ENCODE assay signal across 8 cellular contexts in genomic region chr17:45431531-45432404, GRCh38. TPM values are rescaled to one million over a fixed set of nuclear protein-coding genes. Genes with fewer than 3 reads are reported as not detected.
DNase-seq lines count a peak whose midpoint lies in the region; ATAC-seq and TF ChIP-seq lines count a peak whose summit lies in the region.

No MANE protein-coding gene starts in this region.

- no peaks in the 10 kb centered on the region for H3K9me3 Mint-ChIP-seq in CD4-positive, CD25-positive, alpha-beta regulatory T cell

- peak overlapping the region; percentile 23 for H3K27ac ChIP-seq in CD4-positive, CD25-positive, alpha-beta regulatory T cell (ENCODE audit: insufficient read depth, low read length, poor library complexity, severe bottlenecking)
- H3K27ac ChIP-seq in SJSA1 = no peak overlapping the region
- no peak overlapping the region for H3K27ac ChIP-seq in parathyroid adenoma
- H3K27ac ChIP-seq in vagina = peak overlapping the region; percentile 66

- no peak for TF ChIP-seq POLR2A in vagina (IDR thresholded peaks at IDR 0.05)

- H3K36me3 Mint-ChIP-seq in CD4-positive, CD25-positive, alpha-beta regulatory T cell = peaks cover 4% of the 10 kb centered on the region

- H3K9me3 ChIP-seq in CD4-positive, CD25-positive, alpha-beta regulatory T cell (ENCODE audit: control insufficient read depth in 2 of 2, low read length in 2 of 2) = no peaks in the 10 kb centered on the region
- H3K9me3 ChIP-seq in SJSA1 (replicated peaks) (peaks cover 3% of the 10 kb centered on the region; the same call in 1 of the 2 replicates), parathyroid adenoma (ENCODE audit: control insufficient read depth, low read length) (no peaks in the 10 kb centered on the region), vagina (no peaks in the 10 kb centered on the region)

- H3K27me3 Mint-ChIP-seq in CD4-positive, CD25-positive, alpha-beta regulatory T cell = no peaks in the 10 kb centered on the region

- H3K4me3 Mint-ChIP-seq in CD4-positive, CD25-positive, alpha-beta regulatory T cell = peak overlapping the region; percentile 82 to 90 (median 86)

- H3K9ac ChIP-seq in parathyroid adenoma = no peak overlapping the region

- H3K4me1 ChIP-seq in CD4-positive, CD25-positive, alpha-beta regulatory T cell (ENCODE audit: control insufficient read depth, insufficient read depth, low read length, poor library complexity, severe bottlenecking) = peaks cover 33% of the 10 kb centered on the region
- H3K4me1 ChIP-seq in SJSA1 (replicated peaks) (peaks cover 16% of the 10 kb centered on the region), parathyroid adenoma (no peaks in the 10 kb centered on the region), vagina (peaks cover 54% of the 10 kb centered on the region)

- intact Hi-C loops in vagina (cut with DNase I) = no loop called here

- peak overlapping the region; percentile 85 for H2AFZ ChIP-seq in parathyroid adenoma

- DNase-seq in CD4-positive, CD25-positive, alpha-beta regulatory T cell = peak; percentile 57 to 84 (median 72)
- peak; percentile 24 for DNase-seq in KG1 (lab: John Stamatoyannopoulos, UW)
- DNase-seq in SJSA1 (ENCODE audit: low read depth in 1 of 2, low spot score in 2 of 2) = peak; percentile 41 to 61
- peak; percentile 68 for DNase-seq in activated gamma-delta T cell treated with Interleukin-2 at 50 U/mL for 16 hours
- peak; percentile 80 for DNase-seq in glomerular visceral epithelial cell (ENCODE audit: extremely low spot score)
- no peak for DNase-seq in vagina (ENCODE audit: extremely low spot score in 2 of 2)

- TF ChIP-seq CTCF in parathyroid adenoma (IDR thresholded peaks at IDR 0.05) (no peak), vagina (IDR thresholded peaks at IDR 0.05) (no peak)

- peak overlapping the region; percentile 37 for H3K4me3 ChIP-seq in CD4-positive, CD25-positive, alpha-beta regulatory T cell (ENCODE audit: low read depth, low read length)
- peak overlapping the region; percentile 25 for H3K4me3 ChIP-seq in SJSA1
- H3K4me3 ChIP-seq in parathyroid adenoma (ENCODE audit: low read depth, low read length) = peak overlapping the region; percentile 66
- peak overlapping the region; percentile 48 to 56 for H3K4me3 ChIP-seq in vagina

- H3K4me2 ChIP-seq in parathyroid adenoma (ENCODE audit: low read length) = peak overlapping the region; percentile 93

- peaks cover 5% of the 10 kb centered on the region for H3K36me3 ChIP-seq in CD4-positive, CD25-positive, alpha-beta regulatory T cell (ENCODE audit: control insufficient read depth, insufficient read depth, low read length)
- H3K36me3 ChIP-seq in SJSA1 = peaks cover 10% of the 10 kb centered on the region
- no peaks in the 10 kb centered on the region for H3K36me3 ChIP-seq in parathyroid adenoma (ENCODE audit: control insufficient read depth, insufficient read depth, low read length)
- H3K36me3 ChIP-seq in vagina = peaks cover 0 to 3% of the 10 kb centered on the region in 2 donors

- no peaks in the 10 kb centered on the region for H3K79me2 ChIP-seq in parathyroid adenoma

- H3K27ac Mint-ChIP-seq in CD4-positive, CD25-positive, alpha-beta regulatory T cell = no peak overlapping the region

- H3K4me1 Mint-ChIP-seq in CD4-positive, CD25-positive, alpha-beta regulatory T cell = peaks cover 0 to 28% (median 9%) of the 10 kb centered on the region in 4 donors

- H3K27me3 ChIP-seq in CD4-positive, CD25-positive, alpha-beta regulatory T cell (ENCODE audit: control insufficient read depth, insufficient read depth, low read length) = no peaks in the 10 kb centered on the region
- H3K27me3 ChIP-seq in SJSA1 (replicated peaks) (peaks cover 39% of the 10 kb centered on the region), parathyroid adenoma (ENCODE audit: control insufficient read depth, insufficient read depth, low read length) (no peaks in the 10 kb centered on the region), vagina (peaks cover 3% of the 10 kb centered on the region)

- ATAC-seq in CD4-positive, CD25-positive, alpha-beta regulatory T cell (ENCODE audit: low read depth in 2 of 2) = peak; percentile 50 to 60
- ATAC-seq in GM19455 (IDR thresholded peaks at IDR 0.05; ENCODE audit: unreplicated experiment) = peak; percentile 54

RNA-seq across cellular contexts. Expression of gene ARHGAP27, which starts 0.9 kb away (rescaled TPM):
- total RNA-seq in CD4-positive, CD25-positive, alpha-beta regulatory T cell = 78.5 TPM
- polyA plus RNA-seq in CD4-positive, CD25-positive, alpha-beta regulatory T cell = 10 to 100 TPM; 23.9 to 27.7 (median 25.6) TPM
- 0.53 TPM in 1 of 2 replicates, not detected in the other for total RNA-seq in SJSA1 (2014; rRNA removed; shearing (Covaris generic))
- total RNA-seq in vagina = 80.0 TPM

RNA-seq across cellular contexts. Expression of gene PLEKHM1, which starts 58.8 kb away (rescaled TPM):
- total RNA-seq in CD4-positive, CD25-positive, alpha-beta regulatory T cell = 103 TPM
- 10 to 100 TPM; 11.1 to 19.4 (median 12.0) TPM for polyA plus RNA-seq in CD4-positive, CD25-positive, alpha-beta regulatory T cell
- 8.8 and 16.4 TPM in 2 replicates for total RNA-seq in SJSA1 (2014; rRNA removed; shearing (Covaris generic))
- 93.1 TPM for total RNA-seq in vagina

Comparison
In these comparisons a context has a peak if more than half of its experiments do, and no peak if none do; other contexts are left out.
1. DNase-seq: peak in CD4-positive, CD25-positive, alpha-beta regulatory T cell (3 of 3), KG1 (single experiment), SJSA1 (2 of 2), activated gamma-delta T cell treated with Interleukin-2 at 50 U/mL for 16 hours (single experiment) and glomerular visceral epithelial cell (single experiment); none in vagina (0 of 2).
2. H3K27ac ChIP-seq: peak in CD4-positive, CD25-positive, alpha-beta regulatory T cell (single experiment) and vagina (single experiment); none in SJSA1 (single experiment) and parathyroid adenoma (single experiment).
3. RNA of gene ARHGAP27, which starts 0.9 kb away (total RNA-seq): 80.0 TPM in vagina (single experiment) and 78.5 TPM in CD4-positive, CD25-positive, alpha-beta regulatory T cell (single experiment); 0.53 TPM in SJSA1; every median in the first group is over 10 times any median in the second.
4. Peak in every context shown above with its lines, with median percentiles within 50 percentile points of each other: H3K4me3 ChIP-seq.